Comparison of ENCODE assay signal across 20 cellular contexts in genomic region chr5:52065182-52065581, GRCh38.
DNase-seq lines count a peak whose midpoint lies in the region; ATAC-seq and TF ChIP-seq lines count a peak whose summit lies in the region.
"Had no signal": no experiment of that assay in that cellular context is flagged by ENCODE, and none has a peak within 500 bp of the region (broad histone marks: within the 10 kb centered on the region; RNA-seq: fewer than 3 reads in every experiment).

No MANE protein-coding gene starts in this region.

- H3K27me3 ChIP-seq in MM.1S (replicated peaks; ENCODE audit: insufficient read depth, low read length), result no peaks in the 10 kb centered on the region
- H3K27me3 ChIP-seq in vagina, result no peaks in the 10 kb centered on the region

- no peak overlapping the region for H3K9ac ChIP-seq in MM.1S (ENCODE audit: low read length)
- H3K9ac ChIP-seq: GM23248 had no signal

- H3K36me3 ChIP-seq in MM.1S (replicated peaks; ENCODE audit: insufficient read depth, low read length), result no peaks in the 10 kb centered on the region
- no peaks in the 10 kb centered on the region for H3K36me3 ChIP-seq in vagina

- no peaks in the 10 kb centered on the region for H4K20me1 ChIP-seq in MM.1S (ENCODE audit: insufficient read depth, low read length)

- no peak for TF ChIP-seq POLR2A in vagina (IDR thresholded peaks at IDR 0.05)

- DNase-seq in MM.1S, result peak; percentile 82
- DNase-seq in vagina (ENCODE audit: extremely low spot score in 2 of 2), result no peak
- no peak for DNase-seq in NCI-H146 (lab: John Stamatoyannopoulos, UW)
- DNase-seq: GM23248, H9, MV-4-11, NCI-H1105 treated with DMSO at 0.1 percent for 48 hours, NCI-H1694, NCI-H2081, NCI-H2171, NCI-H524 treated with DMSO at 0.1 percent for 48 hours, NCI-H82, OCI-M1, T-helper 17 cell had no signal

- H3K4me1 ChIP-seq in MM.1S (ENCODE audit: low read length) (peaks cover 8% of the 10 kb centered on the region), vagina (no peaks in the 10 kb centered on the region)
- H3K4me1 ChIP-seq: A549 had no signal

- no peak overlapping the region for H3K4me3 ChIP-seq in MM.1S (ENCODE audit: low read length)
- H3K4me3 ChIP-seq in vagina, result no peak overlapping the region
- H3K4me3 ChIP-seq: A549, GM23248 had no signal

- intact Hi-C loops in vagina (cut with DNase I), result no loop called here

- ATAC-seq in GM18858 (IDR thresholded peaks at IDR 0.05; ENCODE audit: unreplicated experiment), result peak; percentile 68
- ATAC-seq in GM21717 (IDR thresholded peaks at IDR 0.05; ENCODE audit: unreplicated experiment), result peak; percentile 92
- peak; percentile 58 for ATAC-seq in HG03159 (IDR thresholded peaks at IDR 0.05; ENCODE audit: unreplicated experiment)
- ATAC-seq in GM21526 (IDR thresholded peaks at IDR 0.05; ENCODE audit: low FRiP score, unreplicated experiment), result no peak
- ATAC-seq in HG03196 (IDR thresholded peaks at IDR 0.05; ENCODE audit: unreplicated experiment), result no peak
- ATAC-seq: A549, T-helper 17 cell had no signal

- H3K27ac ChIP-seq in MM.1S (ENCODE audit: low read length) (no peak overlapping the region), vagina (no peak overlapping the region)
- H3K27ac ChIP-seq: A549, GM23248 had no signal

- TF ChIP-seq CTCF in MM.1S (IDR thresholded peaks at IDR 0.05; ENCODE audit: low read length), result no peak
- TF ChIP-seq CTCF in vagina (IDR thresholded peaks at IDR 0.05), result no peak

- peak overlapping the region; percentile 33; the same call in 1 of the 2 replicates for H3K4me2 ChIP-seq in MM.1S (ENCODE audit: low read depth, low read length)
- H3K4me2 ChIP-seq: A549 had no signal

- H2AFZ ChIP-seq in MM.1S (ENCODE audit: low read length), result no peak overlapping the region
- H2AFZ ChIP-seq: GM23248 had no signal

- H3K9me2 ChIP-seq in MM.1S (replicated peaks; ENCODE audit: insufficient read depth, low read length), result no peaks in the 10 kb centered on the region

- no peaks in the 10 kb centered on the region for H3K9me3 ChIP-seq in MM.1S (replicated peaks; ENCODE audit: insufficient read depth, low read length)
- H3K9me3 ChIP-seq in vagina, result no peaks in the 10 kb centered on the region
- H3K9me3 ChIP-seq: A549 had no signal

- no peaks in the 10 kb centered on the region for H3K79me2 ChIP-seq in MM.1S (ENCODE audit: low read length)

- no peaks in the 10 kb centered on the region for H3F3A ChIP-seq in MM.1S (ENCODE audit: insufficient read depth, low read length)

Comparison
In these comparisons a context has a peak if more than half of its experiments do, and no peak if none do; other contexts are left out.
1. ATAC-seq: peak in GM18858 (single experiment), GM21717 (single experiment) and HG03159 (single experiment); none in GM21526 (single experiment) and HG03196 (single experiment).